Comparison of ENCODE assay signal across 1 cellular context in the genomic region with DNA sequence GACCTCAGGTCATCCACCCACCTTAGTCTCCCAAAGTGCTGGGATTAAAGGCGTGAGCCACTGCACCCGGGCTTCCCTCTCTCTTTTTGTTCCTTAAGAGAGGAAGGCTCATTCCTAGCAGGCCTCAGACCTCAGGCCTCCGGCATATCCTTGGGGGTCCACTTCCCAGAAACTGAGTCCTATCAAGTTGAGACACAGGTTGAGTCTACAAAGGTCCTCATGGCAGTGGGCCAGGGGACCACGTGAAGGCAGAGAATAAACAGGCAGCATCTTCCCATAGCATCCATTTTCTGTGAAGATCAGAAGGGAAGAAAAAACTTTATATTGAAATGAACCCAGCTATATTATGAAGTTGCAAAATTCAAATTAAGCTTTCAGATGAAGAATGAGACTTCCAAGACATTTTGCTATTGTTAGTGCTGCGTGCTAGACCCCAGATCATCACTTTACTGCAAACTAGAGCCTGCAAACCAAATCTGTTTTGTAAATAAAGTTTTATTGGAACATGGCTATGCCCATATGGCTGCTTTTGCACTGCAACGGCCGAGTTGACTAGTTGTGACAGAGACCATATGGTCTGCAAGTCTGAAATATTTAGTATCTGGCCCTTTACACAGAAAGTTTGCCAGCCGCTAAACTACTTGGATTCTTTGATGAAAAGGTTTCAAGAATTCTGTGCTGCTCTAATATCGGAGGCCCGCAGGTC.
TF ChIP-seq lines count a peak whose summit lies in the region.

No MANE protein-coding gene starts in this region.

TF ChIP-seq in HepG2, 621 proteins besides CTCF, POLR2A, EP300 and RAD21:
- TF ChIP-seq, protein P1, sequence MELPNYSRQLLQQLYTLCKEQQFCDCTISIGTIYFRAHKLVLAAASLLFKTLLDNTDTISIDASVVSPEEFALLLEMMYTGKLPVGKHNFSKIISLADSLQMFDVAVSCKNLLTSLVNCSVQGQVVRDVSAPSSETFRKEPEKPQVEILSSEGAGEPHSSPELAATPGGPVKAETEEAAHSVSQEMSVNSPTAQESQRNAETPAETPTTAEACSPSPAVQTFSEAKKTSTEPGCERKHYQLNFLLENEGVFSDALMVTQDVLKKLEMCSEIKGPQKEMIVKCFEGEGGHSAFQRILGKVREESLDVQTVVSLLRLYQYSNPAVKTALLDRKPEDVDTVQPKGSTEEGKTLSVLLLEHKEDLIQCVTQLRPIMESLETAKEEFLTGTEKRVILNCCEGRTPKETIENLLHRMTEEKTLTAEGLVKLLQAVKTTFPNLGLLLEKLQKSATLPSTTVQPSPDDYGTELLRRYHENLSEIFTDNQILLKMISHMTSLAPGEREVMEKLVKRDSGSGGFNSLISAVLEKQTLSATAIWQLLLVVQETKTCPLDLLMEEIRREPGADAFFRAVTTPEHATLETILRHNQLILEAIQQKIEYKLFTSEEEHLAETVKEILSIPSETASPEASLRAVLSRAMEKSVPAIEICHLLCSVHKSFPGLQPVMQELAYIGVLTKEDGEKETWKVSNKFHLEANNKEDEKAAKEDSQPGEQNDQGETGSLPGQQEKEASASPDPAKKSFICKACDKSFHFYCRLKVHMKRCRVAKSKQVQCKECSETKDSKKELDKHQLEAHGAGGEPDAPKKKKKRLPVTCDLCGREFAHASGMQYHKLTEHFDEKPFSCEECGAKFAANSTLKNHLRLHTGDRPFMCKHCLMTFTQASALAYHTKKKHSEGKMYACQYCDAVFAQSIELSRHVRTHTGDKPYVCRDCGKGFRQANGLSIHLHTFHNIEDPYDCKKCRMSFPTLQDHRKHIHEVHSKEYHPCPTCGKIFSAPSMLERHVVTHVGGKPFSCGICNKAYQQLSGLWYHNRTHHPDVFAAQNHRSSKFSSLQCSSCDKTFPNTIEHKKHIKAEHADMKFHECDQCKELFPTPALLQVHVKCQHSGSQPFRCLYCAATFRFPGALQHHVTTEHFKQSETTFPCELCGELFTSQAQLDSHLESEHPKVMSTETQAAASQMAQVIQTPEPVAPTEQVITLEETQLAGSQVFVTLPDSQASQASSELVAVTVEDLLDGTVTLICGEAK (IDR thresholded peaks at IDR 0.05): peak; percentile 63
- TF ChIP-seq, protein P1 (CRISPR knock-in tag; IDR thresholded peaks at IDR 0.05): peak; percentile 96
- TF ChIP-seq SALL1 (CRISPR knock-in tag; IDR thresholded peaks at IDR 0.05): no peak
